ENCODE assay signal across 20 cellular contexts in the genomic region with DNA sequence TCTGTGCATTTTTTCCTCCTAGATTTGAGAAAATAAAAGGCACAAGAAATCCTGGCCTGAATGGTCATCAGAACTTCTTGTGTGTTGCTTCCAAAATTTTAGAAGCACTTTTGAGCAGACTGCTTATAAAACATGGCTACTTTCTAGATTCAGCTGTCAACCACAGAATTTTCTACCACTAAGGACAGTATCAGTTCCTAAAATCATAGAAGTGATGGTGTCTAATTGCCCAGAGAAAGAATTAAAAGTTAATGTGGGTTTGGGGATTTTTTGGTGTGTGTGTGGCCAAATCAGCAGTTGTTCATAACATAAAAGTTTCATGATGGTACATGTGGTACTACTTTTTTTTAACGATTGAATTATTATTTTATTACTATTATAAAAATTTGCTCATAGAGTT.
"Had no signal": no experiment of that assay in that cellular context is flagged by ENCODE, and none has a peak within 500 bp of the region (broad histone marks: within the 10 kb centered on the region; RNA-seq: fewer than 3 reads in every experiment).

No MANE protein-coding gene starts in this region.

- H3K27me3 Mint-ChIP-seq: activated CD4-positive, alpha-beta T cell treated with anti-CD3 and anti-CD28 coated beads for 36 hours; activated naive CD8-positive, alpha-beta T cell treated with anti-CD3 and anti-CD28 coated beads for 36 hours; stimulated activated naive B cell treated with anti-CD40 and anti-IgM and Interleukin-4, amounts not matched to agents 10 μg/mL and 1 μg/mL and 100 μg/mL, for 72 hours had no signal

- H3K36me3 Mint-ChIP-seq: activated CD4-positive, alpha-beta memory T cell treated with anti-CD3 and anti-CD28 coated beads for 36 hours; activated naive CD8-positive, alpha-beta T cell treated with anti-CD3 and anti-CD28 coated beads for 36 hours; stimulated activated naive B cell treated with anti-CD40 and anti-IgM and Interleukin-4, amounts not matched to agents 10 μg/mL and 1 μg/mL and 100 μg/mL, for 72 hours had no signal

- H3K4me3 ChIP-seq: body of pancreas, gastroesophageal sphincter, heart right ventricle, lower lobe of right lung, prostate gland, skin epidermis, thyroid gland had no signal

- H3K4me1 ChIP-seq: body of pancreas, gastroesophageal sphincter, heart right ventricle, lower lobe of right lung, prostate gland, thyroid gland had no signal

- H3K4me1 Mint-ChIP-seq: activated CD4-positive, alpha-beta T cell treated with anti-CD3 and anti-CD28 coated beads for 36 hours; activated naive CD8-positive, alpha-beta T cell treated with anti-CD3 and anti-CD28 coated beads for 36 hours; neural crest cell; stimulated activated naive B cell treated with anti-CD40 and anti-IgM and Interleukin-4, amounts not matched to agents 10 μg/mL and 1 μg/mL and 100 μg/mL, for 72 hours had no signal

- H3K27ac ChIP-seq: body of pancreas, gastroesophageal sphincter, heart right ventricle, lower lobe of right lung, prostate gland, skin epidermis, thyroid gland had no signal

- ATAC-seq: activated CD4-positive, alpha-beta T cell treated with anti-CD3 and anti-CD28 coated beads for 36 hours; body of pancreas; gastroesophageal sphincter; heart right ventricle; left colon; lower lobe of right lung; right cardiac atrium had no signal

- H3K27me3 ChIP-seq: body of pancreas, gastroesophageal sphincter, heart right ventricle, thyroid gland had no signal

- DNase-seq: activated CD4-positive, alpha-beta memory T cell treated with anti-CD3 and anti-CD28 coated beads for 36 hours; activated CD4-positive, alpha-beta T cell treated with anti-CD3 and anti-CD28 coated beads for 36 hours; activated effector memory CD4-positive, alpha-beta T cell treated with anti-CD3 and anti-CD28 coated beads, Interleukin-2, amount 50 U/mL, for 16 hours; activated naive CD8-positive, alpha-beta T cell treated with anti-CD3 and anti-CD28 coated beads for 36 hours; activated T-cell treated with anti-CD3 and anti-CD28 coated beads, Interleukin-2, amount 50 U/mL, for 48 hours; amygdala; body of pancreas; caudate nucleus; heart right ventricle; left colon; lower lobe of right lung; right cardiac atrium; stimulated activated CD4-positive, alpha-beta T cell treated with anti-CD3 and anti-CD28 coated beads, Interleukin-15, amount 100 ng/mL, for 24 hours; stimulated activated CD4-positive, alpha-beta T cell treated with anti-CD3 and anti-CD28 coated beads, Interleukin-4, amount 100 ng/mL, for 1 hour; stimulated activated naive B cell treated with anti-CD40 and anti-IgM and Interleukin-4, amounts not matched to agents 10 μg/mL and 1 μg/mL and 100 μg/mL, for 72 hours; thyroid gland had no signal

- H3K36me3 ChIP-seq: gastroesophageal sphincter, heart right ventricle, lower lobe of right lung, prostate gland, thyroid gland had no signal

- H3K4me3 Mint-ChIP-seq: activated CD4-positive, alpha-beta memory T cell treated with anti-CD3 and anti-CD28 coated beads for 36 hours; activated CD4-positive, alpha-beta T cell treated with anti-CD3 and anti-CD28 coated beads for 36 hours; activated naive CD8-positive, alpha-beta T cell treated with anti-CD3 and anti-CD28 coated beads for 36 hours; neural crest cell; stimulated activated naive B cell treated with anti-CD40 and anti-IgM and Interleukin-4, amounts not matched to agents 10 μg/mL and 1 μg/mL and 100 μg/mL, for 72 hours had no signal

- H3K9me3 Mint-ChIP-seq: activated CD4-positive, alpha-beta memory T cell treated with anti-CD3 and anti-CD28 coated beads for 36 hours; activated naive CD8-positive, alpha-beta T cell treated with anti-CD3 and anti-CD28 coated beads for 36 hours; neural crest cell; stimulated activated naive B cell treated with anti-CD40 and anti-IgM and Interleukin-4, amounts not matched to agents 10 μg/mL and 1 μg/mL and 100 μg/mL, for 72 hours had no signal

- H3K27ac Mint-ChIP-seq: activated CD4-positive, alpha-beta memory T cell treated with anti-CD3 and anti-CD28 coated beads for 36 hours; activated CD4-positive, alpha-beta T cell treated with anti-CD3 and anti-CD28 coated beads for 36 hours; activated naive CD8-positive, alpha-beta T cell treated with anti-CD3 and anti-CD28 coated beads for 36 hours; stimulated activated naive B cell treated with anti-CD40 and anti-IgM and Interleukin-4, amounts not matched to agents 10 μg/mL and 1 μg/mL and 100 μg/mL, for 72 hours had no signal
